In the genomic region with DNA sequence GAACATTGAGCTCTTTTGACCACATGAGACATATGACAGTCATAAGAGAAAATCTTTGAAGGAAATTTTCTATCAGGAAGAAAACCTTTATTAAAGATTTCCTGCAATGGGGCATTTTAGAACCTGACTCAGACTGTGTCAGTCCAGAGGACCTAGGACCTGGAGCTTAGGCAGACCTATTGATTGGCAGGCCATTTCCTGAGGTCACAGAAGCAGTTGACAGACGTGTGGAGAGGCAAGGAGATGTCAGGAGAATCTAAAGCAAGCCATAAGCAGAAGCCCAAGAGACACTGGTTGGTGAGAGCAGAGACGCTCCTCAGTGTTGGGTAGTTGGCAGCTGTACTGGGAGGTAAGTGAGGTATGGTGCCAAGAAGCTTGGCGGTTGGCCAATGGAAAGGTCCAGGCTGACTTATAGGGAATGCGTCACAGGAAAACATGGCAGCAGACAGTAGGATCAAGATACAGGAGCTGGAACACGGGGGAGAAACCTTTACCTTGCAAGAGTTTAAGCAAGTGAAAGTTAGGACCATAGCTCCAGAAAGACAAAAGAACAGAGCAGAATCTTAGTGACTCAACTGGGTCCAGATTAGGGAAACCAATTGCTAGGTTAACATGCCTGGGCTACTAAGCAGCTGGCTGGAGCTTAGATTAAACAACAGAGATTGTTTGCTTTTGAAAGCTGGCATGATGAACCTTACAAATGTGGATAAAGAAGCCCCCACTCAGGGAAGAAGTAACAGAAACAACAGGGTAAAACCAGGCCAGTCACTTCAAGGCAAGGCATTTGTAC, we compare ENCODE assay signal across 18 cellular contexts. TPM values are rescaled to one million over a fixed set of nuclear protein-coding genes. Genes with fewer than 3 reads are reported as not detected.
DNase-seq lines count a peak whose midpoint lies in the region; ATAC-seq, FAIRE-seq and TF ChIP-seq lines count a peak whose summit lies in the region.
"Had no signal": no experiment of that assay in that cellular context is flagged by ENCODE, and none has a peak within 500 bp of the region (broad histone marks: within the 10 kb centered on the region; RNA-seq: fewer than 3 reads in every experiment).

No MANE protein-coding gene starts in this region.

- no peaks in the 10 kb centered on the region for H3K36me3 ChIP-seq in heart right ventricle
- H3K36me3 ChIP-seq in stomach, result no peaks in the 10 kb centered on the region

- DNase-seq in Right ventricle myocardium inferior (ENCODE audit: missing footprints), result no peak
- DNase-seq in cardiac septum (ENCODE audit: low spot score), result no peak
- peak; percentile 6 for DNase-seq in RCC 7860 (ENCODE audit: low spot score)
- peak; percentile 29 to 34 for DNase-seq in heart right ventricle
- peak; percentile 74 for DNase-seq in stomach
- DNase-seq in erythroblast (lab: John Stamatoyannopoulos, UW), result no peak
- DNase-seq in activated gamma-delta T cell (lab: John Stamatoyannopoulos, UW), result no peak
- DNase-seq: activated CD4-positive, alpha-beta T cell treated with anti-CD3 and anti-CD28 coated beads, Interleukin-2, amount 50 U/mL, for 1 hour; activated T-cell treated with anti-CD3 and anti-CD28 coated beads, Interleukin-2, amount 50 U/mL, for 72 hours; anterior cingulate cortex; GM23248; midbrain; NCI-H187 treated with DMSO at 0.1 percent for 48 hours; NK-92 treated with Interleukin-12 subunit alpha and Interleukin-12 subunit beta, amount 100 ng/mL, for 24 hours; nucleus accumbens; small intestine; stimulated activated naive CD8-positive, alpha-beta T cell treated with anti-CD3 and anti-CD28 coated beads, Interleukin-15, amount 100 ng/mL, for 72 hours had no signal

- intact Hi-C loops in Right ventricle myocardium inferior (cut with DNase I), result loop anchor here (10.0 kb wide), 1 partner anchor 199 kb away; no protein-coding TSS in a partner anchor
- intact Hi-C loops in cardiac septum (cut with DNase I), result no loop called here
- intact Hi-C loops in heart right ventricle (cut with DNase I), result loop anchor here in 7 of 10 donors (5.0 to 10.0 kb wide), 5 partner anchors 179 to 409 kb away; no protein-coding TSS in a partner anchor
- intact Hi-C loops in stomach (cut with DNase I; ENCODE audit: low total_unique reads), result no loop called here

- TF ChIP-seq POLR2A in stomach (IDR thresholded peaks at IDR 0.05), result no peak
- TF ChIP-seq POLR2A in erythroblast (IDR thresholded peaks at IDR 0.05; ENCODE audit: low read length), result no peak

- ATAC-seq in Right ventricle myocardium inferior (peak; percentile 37), heart right ventricle (peak in 7 of 8 donors; percentile 16 to 85 (median 64)), HG02840 (IDR thresholded peaks at IDR 0.05; ENCODE audit: low FRiP score, unreplicated experiment) (no peak)
- ATAC-seq: activated T-cell treated with anti-CD3 and anti-CD28 coated beads, Interleukin-2, amount 50 U/mL, for 72 hours; stimulated activated naive CD8-positive, alpha-beta T cell treated with anti-CD3 and anti-CD28 coated beads, Interleukin-15, amount 100 ng/mL, for 72 hours had no signal

- WGBS in heart right ventricle, 2 donors, result 53 to 72% methylated on average over 5 of the region's 5 CpGs
- WGBS in stomach, 5 donors, result 44 to 71% (median 49%) methylated on average over 5 of the region's 5 CpGs

- TF ChIP-seq EP300 in stomach (IDR thresholded peaks at IDR 0.05), result no peak

- H3K9me3 ChIP-seq in heart right ventricle (no peaks in the 10 kb centered on the region), stomach (no peaks in the 10 kb centered on the region)

- H3K27me3 ChIP-seq in heart right ventricle (no peaks in the 10 kb centered on the region), stomach (no peaks in the 10 kb centered on the region)

- H3K4me3 ChIP-seq in heart right ventricle (no peak overlapping the region), stomach (no peak overlapping the region)
- H3K4me3 ChIP-seq: GM23248 had no signal

- H3K27ac ChIP-seq in heart right ventricle (peak overlapping the region in 6 of 10 donors; percentile 13 to 75 (median 49)), stomach (no peak overlapping the region)
- H3K27ac ChIP-seq: GM23248 had no signal

- TF ChIP-seq CTCF in heart right ventricle (IDR thresholded peaks at IDR 0.05), result no peak
- TF ChIP-seq CTCF in stomach (IDR thresholded peaks at IDR 0.05), result no peak

- no peak for FAIRE-seq in RCC 7860 (lab: Jason Lieb, UNC)

- H3K4me1 ChIP-seq in heart right ventricle (peaks cover 0 to 64% (median 16%) of the 10 kb centered on the region in 9 donors), stomach (peaks cover 0 to 8% (median 4%) of the 10 kb centered on the region in 4 donors)

RNA-seq across cellular contexts. Expression of gene PALLD, which starts 18.6 kb away (rescaled TPM):
- total RNA-seq in Right ventricle myocardium inferior, result 977 TPM
- total RNA-seq in cardiac septum, result 705 TPM
- total RNA-seq in heart right ventricle, result 1,000 to 10,000 TPM in 3 of 10 donors, 100 to 1,000 TPM in 7; 588 to 1,537 (median 701) TPM
- polyA plus RNA-seq in heart right ventricle, result 100 to 1,000 TPM; 169 to 484 TPM
- 100 to 1,000 TPM; 204 to 984 (median 301) TPM for total RNA-seq in stomach
- 100 to 1,000 TPM in 1 of 3 donors, 10 to 100 TPM in 2; 75.9 to 105 (median 85.8) TPM for polyA plus RNA-seq in stomach

RNA-seq across cellular contexts. Expression of gene DDX60L, which starts 35.1 kb away (rescaled TPM):
- total RNA-seq in Right ventricle myocardium inferior (8.6 TPM), cardiac septum (9.9 TPM), heart right ventricle (10 to 100 TPM in 3 of 10 donors, 1 to 10 TPM in 7; 5.8 to 16.8 (median 9.3) TPM), stomach (10 to 100 TPM; 14.6 to 44.4 (median 23.0) TPM)
- polyA plus RNA-seq in heart right ventricle (10 to 100 TPM in 1 of 2 donors, 1 to 10 TPM in 1; 2.7 to 16.6 TPM), stomach (10 to 100 TPM in 1 of 3 donors, 1 to 10 TPM in 2; 4.2 to 13.1 (median 6.2) TPM)

Comparison
In these comparisons a context has a peak if more than half of its experiments do, and no peak if none do; other contexts are left out.
1. DNase-seq: peak in RCC 7860 (single experiment), heart right ventricle (2 of 2) and stomach (single experiment); none in Right ventricle myocardium inferior (single experiment), cardiac septum (single experiment), erythroblast (0 of 2) and activated gamma-delta T cell (single experiment).
2. intact Hi-C loops: an anchor here in Right ventricle myocardium inferior (10.0 kb wide) and heart right ventricle (5.0 to 10.0 kb wide); none called in cardiac septum and stomach.
3. H3K27ac ChIP-seq: peak in heart right ventricle (6 of 10); none in stomach (0 of 5).